ENCODE assay signal across 10 cellular contexts in the genomic region with DNA sequence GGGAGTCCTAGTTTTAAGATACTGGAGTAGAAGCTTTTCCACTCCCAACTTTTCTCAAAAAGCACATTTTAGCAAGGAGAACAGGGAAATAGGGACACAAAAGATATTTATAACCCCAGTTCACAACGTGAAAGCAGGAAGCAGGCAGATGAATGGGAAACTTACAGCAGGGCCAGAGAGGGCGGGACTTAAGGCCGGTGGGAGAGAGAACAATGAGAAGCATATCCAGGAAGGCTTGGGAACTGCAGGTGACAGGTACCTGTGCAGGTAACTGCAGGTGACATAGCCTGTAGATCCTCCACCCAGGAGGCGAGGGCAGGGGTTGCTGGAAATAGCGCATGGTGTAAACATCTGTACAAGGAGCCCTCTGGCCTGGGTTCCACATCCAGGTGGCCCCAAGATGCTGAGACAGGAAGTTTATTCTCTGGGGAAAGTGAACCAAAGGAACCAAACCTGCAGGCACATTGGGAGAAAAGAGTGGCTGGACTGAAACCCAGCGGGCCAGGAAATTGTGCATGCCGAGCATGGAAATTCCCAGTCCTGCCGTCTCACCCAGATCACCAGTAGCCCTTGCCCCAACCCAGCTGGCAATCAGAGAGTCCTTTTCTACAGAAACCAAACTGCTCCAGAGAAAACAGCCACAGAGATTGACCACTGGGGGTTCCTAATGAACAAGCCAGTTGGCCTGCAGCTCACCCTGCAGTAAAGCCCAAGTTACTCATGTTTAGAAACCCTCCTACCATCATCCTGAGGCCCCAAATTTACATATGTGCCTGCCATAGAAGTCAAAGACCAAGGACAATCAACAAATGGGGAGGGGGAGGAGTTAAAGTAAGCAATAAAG. TPM values are rescaled to one million over a fixed set of nuclear protein-coding genes. Genes with fewer than 3 reads are reported as not detected.
A peak's percentile ranks its signal among the peaks of the same experiment; 100 is the strongest.
DNase-seq lines count a peak whose midpoint lies in the region; ATAC-seq, FAIRE-seq and TF ChIP-seq lines count a peak whose summit lies in the region.
"Had no signal": no experiment of that assay in that cellular context is flagged by ENCODE, and none has a peak within 500 bp of the region (broad histone marks: within the 10 kb centered on the region; RNA-seq: fewer than 3 reads in every experiment).

No MANE protein-coding gene starts in this region.

- WGBS in HepG2 (ENCODE audit: low lambda C conversion rate) = 24% methylated on average over 8 of the region's 8 CpGs
- WGBS in right lobe of liver (ENCODE audit: insufficient coverage, low coverage, low lambda C conversion rate, missing lambda C conversion rate) = 12% methylated on average over 3 of the region's 8 CpGs

- H3K27ac ChIP-seq in HepG2 (ENCODE audit: extremely low read length, insufficient read depth, low read length) = no peak overlapping the region
- no peak overlapping the region for H3K27ac ChIP-seq in right lobe of liver
- peak overlapping the region; percentile 34 for H3K27ac ChIP-seq in PC-9
- H3K27ac ChIP-seq in right atrium auricular region = no peak overlapping the region
- H3K27ac ChIP-seq in OCI-LY7 (ENCODE audit: low read depth, low read length, poor library complexity, severe bottlenecking) = no peak overlapping the region
- H3K27ac ChIP-seq: C4-2B had no signal

- H3K4me3 ChIP-seq in HepG2 (replicated peaks in 1 of 3; ENCODE audit: insufficient read depth in 1 of 3, low read depth in 2 of 3, low read length in 3 of 3) = no peak overlapping the region
- no peak overlapping the region for H3K4me3 ChIP-seq in right lobe of liver
- H3K4me3 ChIP-seq in PC-9 = no peak overlapping the region
- no peak overlapping the region for H3K4me3 ChIP-seq in right atrium auricular region
- no peak overlapping the region for H3K4me3 ChIP-seq in OCI-LY7 (ENCODE audit: low read depth, low read length, poor library complexity, severe bottlenecking)

- no peaks in the 10 kb centered on the region for H3K4me1 ChIP-seq in HepG2 (ENCODE audit: insufficient read depth, low read length)
- H3K4me1 ChIP-seq in right lobe of liver = no peaks in the 10 kb centered on the region
- peaks cover 29% of the 10 kb centered on the region for H3K4me1 ChIP-seq in PC-9 (replicated peaks; ENCODE audit: insufficient read depth)
- peaks cover 0 to 46% of the 10 kb centered on the region in 2 donors for H3K4me1 ChIP-seq in right atrium auricular region
- no peaks in the 10 kb centered on the region for H3K4me1 ChIP-seq in OCI-LY7 (ENCODE audit: insufficient read depth, low read length, poor library complexity, severe bottlenecking)

- H3K9ac ChIP-seq in HepG2 (ENCODE audit: insufficient read depth, low read depth, low read length) = no peak overlapping the region

- H3K79me2 ChIP-seq in HepG2 (ENCODE audit: insufficient read depth, low read length) = no peaks in the 10 kb centered on the region
- H3K79me2 ChIP-seq in PC-9 (ENCODE audit: low read depth) = no peaks in the 10 kb centered on the region
- no peaks in the 10 kb centered on the region for H3K79me2 ChIP-seq in OCI-LY7 (ENCODE audit: insufficient read depth, low read depth, low read length)

- DNase-seq in HepG2 (ENCODE audit: low spot score) = no peak
- no peak for DNase-seq in right lobe of liver
- peak; percentile 70 to 83 for DNase-seq in PC-9
- peak; percentile 71 for DNase-seq in iPS-NIHi7 (ENCODE audit: extremely low spot score)
- DNase-seq in right atrium auricular region (ENCODE audit: low spot score) = no peak
- DNase-seq in OCI-LY7 (ENCODE audit: low spot score) = no peak
- DNase-seq: cortex of kidney had no signal

- peaks cover 4% of the 10 kb centered on the region for H3F3A ChIP-seq in PC-9 (ENCODE audit: insufficient read depth, low read depth)

- TF ChIP-seq EP300 in HepG2 (IDR thresholded peaks at IDR 0.05; ENCODE audit: low read depth in 2 of 2, low read length in 2 of 2) = no peak
- no peak for TF ChIP-seq EP300 in HepG2 (CRISPR knock-in tag; IDR thresholded peaks at IDR 0.05; ENCODE audit: borderline replicate concordance)

- no peak for TF ChIP-seq CTCF in HepG2 (CRISPR knock-in tag; IDR thresholded peaks at IDR 0.05)
- no peak for TF ChIP-seq CTCF in right lobe of liver (IDR thresholded peaks at IDR 0.05)
- no peak for TF ChIP-seq CTCF in PC-9 (conservative IDR thresholded peaks at IDR 0.05)
- no peak for TF ChIP-seq CTCF in right atrium auricular region (IDR thresholded peaks at IDR 0.05)
- TF ChIP-seq CTCF in OCI-LY7 (conservative IDR thresholded peaks at IDR 0.05; ENCODE audit: low read length) = no peak

- no peak; the same call in 2 of the 3 replicates for ATAC-seq in HepG2
- no peak for ATAC-seq in right lobe of liver
- ATAC-seq in HG03175 (IDR thresholded peaks at IDR 0.05; ENCODE audit: unreplicated experiment) = no peak
- ATAC-seq in GM18502 (IDR thresholded peaks at IDR 0.05; ENCODE audit: poor library complexity, unreplicated experiment) = no peak

- no peak overlapping the region for H2AFZ ChIP-seq in HepG2 (ENCODE audit: low read length)
- peak overlapping the region; percentile 49 for H2AFZ ChIP-seq in PC-9
- no peak overlapping the region for H2AFZ ChIP-seq in OCI-LY7 (ENCODE audit: low read length)

- intact Hi-C loops in HepG2 (cut with micrococcal nuclease; ENCODE audit: unreplicated experiment) = no loop called here
- intact Hi-C loops in right lobe of liver (cut with DNase I) = no loop called here
- intact Hi-C loops in PC-9 (cut with micrococcal nuclease; ENCODE audit: unreplicated experiment) = no loop called here
- intact Hi-C loops in OCI-LY7 (cut with micrococcal nuclease; ENCODE audit: unreplicated experiment) = no loop called here

- H3K9me3 ChIP-seq in HepG2 (ENCODE audit: low read length) (no peaks in the 10 kb centered on the region), right lobe of liver (no peaks in the 10 kb centered on the region), PC-9 (ENCODE audit: insufficient read depth, low read depth) (no peaks in the 10 kb centered on the region), right atrium auricular region (peaks cover 0 to 5% of the 10 kb centered on the region in 2 donors), OCI-LY7 (ENCODE audit: low read length) (no peaks in the 10 kb centered on the region)

- H3K36me3 ChIP-seq in HepG2 (replicated peaks in 1 of 2; ENCODE audit: control insufficient read depth in 1 of 2, insufficient read depth in 2 of 2, low read length in 2 of 2) (no peaks in the 10 kb centered on the region), right lobe of liver (no peaks in the 10 kb centered on the region), PC-9 (ENCODE audit: low read depth) (no peaks in the 10 kb centered on the region), right atrium auricular region (no peaks in the 10 kb centered on the region), OCI-LY7 (ENCODE audit: insufficient read depth, low read length) (no peaks in the 10 kb centered on the region)

- no peak for TF ChIP-seq POLR2A in HepG2 (IDR thresholded peaks at IDR 0.05; ENCODE audit: insufficient read depth in 1 of 2, low read depth in 2 of 2, low read length in 2 of 2)
- no peak for TF ChIP-seq POLR2A in right lobe of liver (IDR thresholded peaks at IDR 0.05)

- BruUV-seq in HepG2 (replicated peaks; lab: Mats Ljungman, UMichigan) (no TSS peak), PC-9 (replicated peaks; lab: Mats Ljungman, UMichigan) (no TSS peak), OCI-LY7 (replicated peaks; lab: Mats Ljungman, UMichigan) (no TSS peak)

- no peaks in the 10 kb centered on the region for H4K20me1 ChIP-seq in HepG2 (ENCODE audit: insufficient read depth, low read length)
- H4K20me1 ChIP-seq in PC-9 (ENCODE audit: insufficient read depth) = no peaks in the 10 kb centered on the region
- no peaks in the 10 kb centered on the region for H4K20me1 ChIP-seq in OCI-LY7 (ENCODE audit: insufficient read depth, low read length)

- no peak overlapping the region for H3K4me2 ChIP-seq in HepG2 (ENCODE audit: low read depth, low read length)
- H3K4me2 ChIP-seq in PC-9 = peak overlapping the region; percentile 13; the same call in 1 of the 2 replicates
- no peak overlapping the region for H3K4me2 ChIP-seq in OCI-LY7 (ENCODE audit: low read length)

- H3K27me3 ChIP-seq in HepG2 (ENCODE audit: control insufficient read depth in 1 of 2, insufficient read depth in 2 of 2, low read length in 2 of 2) (peaks cover 4 to 37% of the 10 kb centered on the region in 2 experiments), right lobe of liver (no peaks in the 10 kb centered on the region), PC-9 (ENCODE audit: insufficient read depth, low read depth) (no peaks in the 10 kb centered on the region), right atrium auricular region (no peaks in the 10 kb centered on the region)

- H3K9me2 ChIP-seq in PC-9 (ENCODE audit: insufficient read depth) (no peaks in the 10 kb centered on the region), OCI-LY7 (ENCODE audit: insufficient read depth, low read length) (no peaks in the 10 kb centered on the region)

- CTCF ChIA-PET in HepG2 (lab: Yijun Ruan, JAX; ENCODE audit: low intra/inter-chr PET ratio, low total read pairs) = no interaction called here
- CTCF ChIA-PET in PC-9 (lab: Charles Lee) = interaction anchor here (0.6 kb wide), 1 partner anchor 270 kb away, joined by 3 read pairs; no protein-coding TSS in a partner anchor
- CTCF ChIA-PET in OCI-LY7 (lab: Charles Lee; ENCODE audit: unreplicated experiment) = no interaction called here

- POLR2A ChIA-PET in HepG2 (lab: Yijun Ruan, JAX) = no interaction called here
- POLR2A ChIA-PET in PC-9 (lab: Charles Lee; ENCODE audit: unreplicated experiment) = no interaction called here
- POLR2A ChIA-PET in OCI-LY7 (lab: Charles Lee) = no interaction called here

- no peak for FAIRE-seq in HepG2 (lab: Jason Lieb, UNC)

- in situ Hi-C loops in HepG2 (cut with HindIII; ENCODE audit: extremely low pct_ligation_motif_present, low pct_unique_long_range_greater_than_20kb) = no loop called here

- TF ChIP-seq RAD21 in HepG2 (CRISPR knock-in tag; IDR thresholded peaks at IDR 0.05) = no peak

RNA-seq across cellular contexts. Expression of a gene that starts 24.3 kb away (rescaled TPM):
- total RNA-seq in HepG2 (2016; rRNA removed; fragmentation: Illumina TruSeq; extraction: Trizol) (not detected in 2 replicates), right lobe of liver (10 to 100 TPM in 3 of 6 experiments, 1 to 10 TPM in 3; 4.5 to 21.1 (median 8.8) TPM), PC-9 (2021) (0.57 and 0.75 TPM in 2 replicates), right atrium auricular region (100 to 1,000 TPM in 1 of 2 donors, 10 to 100 TPM in 1; 61.6 to 103 TPM), OCI-LY7 (2022) (not detected in 2 replicates)
- total RNA-seq in HepG2 (2016; cell fraction: cytosol; rRNA removed; fragmentation: Illumina TruSeq; extraction: Trizol; ENCODE audit: low read depth) = not detected in 2 replicates
- total RNA-seq in HepG2 (2016; cell fraction: insoluble cytoplasmic fraction; rRNA removed; fragmentation: Illumina TruSeq; extraction: Trizol) = not detected in 2 replicates
- total RNA-seq in HepG2 (2016; cell fraction: membrane; rRNA removed; fragmentation: Illumina TruSeq; extraction: Trizol) = not detected in 2 replicates
- not detected in 2 replicates for total RNA-seq in HepG2 (2016; cell fraction: nucleus; rRNA removed; fragmentation: Illumina TruSeq; extraction: Trizol)
- 0.01 and 0.03 TPM in 2 replicates for polyA plus RNA-seq in HepG2 (2011; rRNA removed)
- under 0.01 and 0.01 TPM in 2 replicates for polyA plus RNA-seq in HepG2 (2011; cell fraction: cytosol; rRNA removed)
- 0.10 and 0.12 TPM in 2 replicates for polyA plus RNA-seq in HepG2 (2011; cell fraction: nucleus; rRNA removed)
- 0.09 TPM in 1 of 2 replicates, not detected in the other for polyA plus RNA-seq in HepG2 (2012)
- not detected in 2 replicates for polyA plus RNA-seq in HepG2 (2016; cell fraction: cytosol; fragmentation: Illumina TruSeq; extraction: Trizol; ENCODE audit: low read depth)
- not detected in 2 replicates for polyA plus RNA-seq in HepG2 (2016; cell fraction: insoluble cytoplasmic fraction; fragmentation: Illumina TruSeq; extraction: Trizol; ENCODE audit: low read depth)
- polyA plus RNA-seq in HepG2 (2016; cell fraction: membrane; fragmentation: Illumina TruSeq; extraction: Trizol; ENCODE audit: low read depth) = not detected in 2 replicates
- not detected in 2 replicates for polyA plus RNA-seq in HepG2 (2016; cell fraction: nucleus; fragmentation: Illumina TruSeq; extraction: Trizol; ENCODE audit: insufficient read depth, low read depth)
- polyA minus RNA-seq in HepG2 (2011; rRNA and poly(A)+ RNA removed; ENCODE audit: low replicate concordance) = 0.02 and 0.06 TPM in 2 replicates
- polyA minus RNA-seq in HepG2 (2011; cell fraction: cytosol; rRNA and poly(A)+ RNA removed) = not detected in 2 replicates
- polyA minus RNA-seq in HepG2 (2011; cell fraction: nucleus; rRNA and poly(A)+ RNA removed) = under 0.01 TPM in 1 of 2 replicates, not detected in the other
- total RNA-seq in OCI-LY7 (2014; rRNA removed; shearing (Covaris generic)) = not detected in 2 replicates

RNA-seq across cellular contexts. Expression of a gene that starts 48.7 kb away (rescaled TPM):
- total RNA-seq in HepG2 (2016; rRNA removed; fragmentation: Illumina TruSeq; extraction: Trizol) (not detected in 2 replicates), right lobe of liver (10 to 100 TPM; 20.8 to 52.8 (median 35.1) TPM), PC-9 (2021) (237 and 283 TPM in 2 replicates), right atrium auricular region (100 to 1,000 TPM in 1 of 2 donors, 10 to 100 TPM in 1; 27.1 to 108 TPM), OCI-LY7 (2022) (not detected in 2 replicates)
- total RNA-seq in HepG2 (2016; cell fraction: cytosol; rRNA removed; fragmentation: Illumina TruSeq; extraction: Trizol; ENCODE audit: low read depth) = not detected in 2 replicates
- total RNA-seq in HepG2 (2016; cell fraction: insoluble cytoplasmic fraction; rRNA removed; fragmentation: Illumina TruSeq; extraction: Trizol) = not detected in 2 replicates
- not detected in 2 replicates for total RNA-seq in HepG2 (2016; cell fraction: membrane; rRNA removed; fragmentation: Illumina TruSeq; extraction: Trizol)
- total RNA-seq in HepG2 (2016; cell fraction: nucleus; rRNA removed; fragmentation: Illumina TruSeq; extraction: Trizol) = not detected in 2 replicates
- 0.12 and 0.27 TPM in 2 replicates for polyA plus RNA-seq in HepG2 (2011; rRNA removed)
- polyA plus RNA-seq in HepG2 (2011; cell fraction: cytosol; rRNA removed) = 0.10 TPM in 1 of 2 replicates, not detected in the other
- polyA plus RNA-seq in HepG2 (2011; cell fraction: nucleus; rRNA removed) = 0.88 and 1.00 TPM in 2 replicates
- 0.17 and 0.28 TPM in 2 replicates for polyA plus RNA-seq in HepG2 (2012)
- not detected in 2 replicates for polyA plus RNA-seq in HepG2 (2016; cell fraction: cytosol; fragmentation: Illumina TruSeq; extraction: Trizol; ENCODE audit: low read depth)
- not detected in 2 replicates for polyA plus RNA-seq in HepG2 (2016; cell fraction: insoluble cytoplasmic fraction; fragmentation: Illumina TruSeq; extraction: Trizol; ENCODE audit: low read depth)
- not detected in 2 replicates for polyA plus RNA-seq in HepG2 (2016; cell fraction: membrane; fragmentation: Illumina TruSeq; extraction: Trizol; ENCODE audit: low read depth)
- not detected in 2 replicates for polyA plus RNA-seq in HepG2 (2016; cell fraction: nucleus; fragmentation: Illumina TruSeq; extraction: Trizol; ENCODE audit: insufficient read depth, low read depth)
- 1.0 TPM in 1 of 2 replicates, not detected in the other for polyA minus RNA-seq in HepG2 (2011; rRNA and poly(A)+ RNA removed; ENCODE audit: low replicate concordance)
- polyA minus RNA-seq in HepG2 (2011; cell fraction: cytosol; rRNA and poly(A)+ RNA removed) = not detected in 2 replicates
- not detected in 2 replicates for polyA minus RNA-seq in HepG2 (2011; cell fraction: nucleus; rRNA and poly(A)+ RNA removed)
- total RNA-seq in OCI-LY7 (2014; rRNA removed; shearing (Covaris generic)) = not detected in 2 replicates

Comparison
In these comparisons a context has a peak if more than half of its experiments do, and no peak if none do; other contexts are left out.
1. RNA of a gene that starts 48.7 kb away (total RNA-seq): 237 to 283 TPM in PC-9, 27.1 to 108 TPM in right atrium auricular region and 20.8 to 52.8 TPM in right lobe of liver; not detected in HepG2 and not detected in OCI-LY7; every median in the first group is over 10 times any median in the second.
2. DNase-seq: peak in PC-9 (2 of 2) and iPS-NIHi7 (single experiment); none in HepG2 (single experiment), right lobe of liver (0 of 3), right atrium auricular region (single experiment) and OCI-LY7 (single experiment).